26 cellular contexts compared by ENCODE assay signal in the genomic region with DNA sequence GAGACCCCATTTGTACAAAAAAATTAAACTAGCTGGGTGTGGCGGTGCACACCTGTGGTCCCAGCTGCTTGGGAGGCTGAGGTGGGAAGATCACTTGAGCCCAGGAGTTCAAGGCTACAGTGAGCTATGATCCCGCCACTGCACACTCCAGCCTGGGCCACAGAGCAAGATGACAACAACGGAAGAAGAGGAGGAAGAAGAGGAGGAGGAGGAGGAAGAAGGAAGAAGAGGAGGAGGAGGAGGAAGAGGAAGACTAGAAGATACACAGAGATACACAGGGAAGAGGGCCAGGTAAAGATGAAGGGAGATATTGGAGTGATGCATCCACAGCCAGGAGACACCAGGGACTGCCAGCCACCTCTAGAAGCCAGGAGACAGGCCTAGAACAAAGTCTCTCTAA.
DNase-seq lines count a peak whose midpoint lies in the region; ATAC-seq, FAIRE-seq and TF ChIP-seq lines count a peak whose summit lies in the region.
"Had no signal": no experiment of that assay in that cellular context is flagged by ENCODE, and none has a peak within 500 bp of the region (broad histone marks: within the 10 kb centered on the region; RNA-seq: fewer than 3 reads in every experiment).

No MANE protein-coding gene starts in this region.

- WGBS in H1 (ENCODE audit: extremely low coverage in 1 of 2, insufficient coverage in 1 of 2, insufficient read length in 1 of 2, insufficient replicate concordance in 2 of 2, low coverage in 1 of 2, low lambda C conversion rate in 2 of 2, missing lambda C conversion rate in 1 of 2), 2 experiments = 94% methylated on average over 3 of the region's 3 CpGs; no CpG with 5 or more reads in 1 of the 2 experiments
- WGBS in neuronal stem cell (ENCODE audit: extremely low coverage in 2 of 2, insufficient read length in 2 of 2, insufficient replicate concordance in 1 of 2), 2 donors = no CpG with 5 or more reads among the region's 3 CpGs

- peaks cover 4 to 7% of the 10 kb centered on the region in 2 donors for H3K9me3 Mint-ChIP-seq in stimulated activated naive CD8-positive, alpha-beta T cell treated with anti-CD3 and anti-CD28 coated beads, Interleukin-15, amount 100 ng/mL, for 72 hours

- TF ChIP-seq POLR2A in H1 (IDR thresholded peaks at IDR 0.05; ENCODE audit: control extremely low read depth in 1 of 2, low read depth in 2 of 2, low read length in 2 of 2) (no peak), vagina (IDR thresholded peaks at IDR 0.05) (no peak)

- H4K5ac ChIP-seq in H1 (ENCODE audit: insufficient read length, low read depth, low read length) = no peak overlapping the region

- H3K4ac ChIP-seq in H1 (replicated peaks; ENCODE audit: insufficient read length, low read depth, low read length) = no peak overlapping the region
- no peak overlapping the region for H3K4ac ChIP-seq in neuronal stem cell (ENCODE audit: low read length)

- H2AFZ ChIP-seq in H1 (ENCODE audit: low read length) = no peak overlapping the region
- H2AFZ ChIP-seq in neuronal stem cell (ENCODE audit: low read length) = no peak overlapping the region

- H2BK20ac ChIP-seq in H1 (ENCODE audit: low read length) = no peak overlapping the region

- no peak for ATAC-seq in stimulated activated naive CD8-positive, alpha-beta T cell treated with anti-CD3 and anti-CD28 coated beads, Interleukin-15, amount 100 ng/mL, for 72 hours
- no peak for ATAC-seq in stimulated activated naive CD8-positive, alpha-beta T cell treated with anti-CD3 and anti-CD28 coated beads, Interleukin-15, Interleukin-2, amounts not matched to agents 100 U/mL and 50 U/mL, for 24 hours

- H3K14ac ChIP-seq in H1 (ENCODE audit: insufficient read length) = no peak overlapping the region
- no peak overlapping the region for H3K14ac ChIP-seq in neuronal stem cell (ENCODE audit: low read length)

- no peak overlapping the region for H3K4me3 Mint-ChIP-seq in stimulated activated naive CD8-positive, alpha-beta T cell treated with anti-CD3 and anti-CD28 coated beads, Interleukin-15, amount 100 ng/mL, for 72 hours
- H3K4me3 Mint-ChIP-seq: CD4-positive, alpha-beta memory T cell; CD4-positive, CD25-positive, alpha-beta regulatory T cell; CD8-positive, alpha-beta memory T cell had no signal

- TF ChIP-seq RAD21 in H1 (IDR thresholded peaks at IDR 0.05 in 1 of 2, conservative IDR thresholded peaks at IDR 0.05 in 1 of 2; ENCODE audit: low read depth in 2 of 2, low read length in 2 of 2) = no peak

- no peaks in the 10 kb centered on the region for H4K20me1 ChIP-seq in H1 (replicated peaks in 1 of 2; ENCODE audit: control insufficient read depth in 1 of 2, insufficient read depth in 2 of 2, low read length in 2 of 2)
- H4K20me1 ChIP-seq: BLaER1 had no signal

- H3K36me3 ChIP-seq in H1 (ENCODE audit: control insufficient read depth in 2 of 4, insufficient read depth in 4 of 4, low read length in 3 of 4) (no peaks in the 10 kb centered on the region), neuronal stem cell (replicated peaks in 1 of 2; ENCODE audit: control insufficient read depth in 2 of 2, insufficient read depth in 2 of 2, low read length in 2 of 2) (no peaks in the 10 kb centered on the region), vagina (no peaks in the 10 kb centered on the region)
- H3K36me3 ChIP-seq: BE2C, BLaER1 had no signal

- H4K8ac ChIP-seq in H1 (ENCODE audit: extremely low read depth, insufficient read depth, low read length) (no peak overlapping the region), neuronal stem cell (ENCODE audit: low read depth, low read length) (peak overlapping the region; percentile 65)

- H2BK5ac ChIP-seq in H1 (ENCODE audit: low read depth, low read length) = no peak overlapping the region
- no peak overlapping the region for H2BK5ac ChIP-seq in neuronal stem cell (ENCODE audit: low read length)

- H3K79me2 ChIP-seq in H1 (ENCODE audit: control insufficient read depth in 1 of 2, insufficient read depth in 2 of 2, low read length in 2 of 2) = no peaks in the 10 kb centered on the region; a peak in 1 of 4 replicates

- no peak overlapping the region for H2BK120ac ChIP-seq in H1 (replicated peaks; ENCODE audit: low read depth, low read length)
- no peak overlapping the region for H2BK120ac ChIP-seq in neuronal stem cell (ENCODE audit: low read depth, low read length)

- no peaks in the 10 kb centered on the region; the same call in 1 of the 2 replicates for H3K23me2 ChIP-seq in H1 (ENCODE audit: low read depth, low read length)

- no peak for TF ChIP-seq CTCF in H1 (IDR thresholded peaks at IDR 0.05; ENCODE audit: control extremely low read depth in 1 of 3, insufficient read depth in 1 of 3, low read depth in 1 of 3, low read length in 3 of 3)
- TF ChIP-seq CTCF in foreskin fibroblast (IDR thresholded peaks at IDR 0.05; ENCODE audit: low read depth, low read length) = no peak
- TF ChIP-seq CTCF in vagina (IDR thresholded peaks at IDR 0.05) = no peak

- H3K79me1 ChIP-seq in H1 (ENCODE audit: low read depth, low read length) (no peaks in the 10 kb centered on the region), neuronal stem cell (ENCODE audit: low read depth, low read length) (no peaks in the 10 kb centered on the region)

- H4K91ac ChIP-seq in H1 (replicated peaks; ENCODE audit: insufficient read length, low read length) = peak overlapping the region; percentile 44
- no peak overlapping the region for H4K91ac ChIP-seq in neuronal stem cell (ENCODE audit: low read depth, low read length, poor library complexity)

- no peaks in the 10 kb centered on the region for H3K27me3 ChIP-seq in H1 (replicated peaks in 1 of 4; ENCODE audit: control insufficient read depth in 3 of 4, extremely low read depth in 1 of 4, insufficient read depth in 3 of 4, low read length in 3 of 4)
- no peaks in the 10 kb centered on the region for H3K27me3 ChIP-seq in neuronal stem cell (ENCODE audit: control insufficient read depth in 3 of 3, insufficient read depth in 3 of 3, low read depth in 1 of 3, low read length in 3 of 3)
- H3K27me3 ChIP-seq in vagina = no peaks in the 10 kb centered on the region
- H3K27me3 ChIP-seq: BE2C, BLaER1 had no signal

- H3K27me3 Mint-ChIP-seq in stimulated activated naive CD8-positive, alpha-beta T cell treated with anti-CD3 and anti-CD28 coated beads, Interleukin-15, amount 100 ng/mL, for 72 hours = peaks cover 16% of the 10 kb centered on the region

- no peak overlapping the region for H2BK12ac ChIP-seq in H1 (ENCODE audit: low read depth, low read length)
- peak overlapping the region; percentile 41 for H2BK12ac ChIP-seq in neuronal stem cell (ENCODE audit: low read length)

- H3K18ac ChIP-seq in H1 (ENCODE audit: extremely low read depth, low read length) = no peak overlapping the region
- no peak overlapping the region for H3K18ac ChIP-seq in neuronal stem cell (ENCODE audit: low read length)

- H3K4me3 ChIP-seq in H1 (ENCODE audit: extremely low read depth in 1 of 4, insufficient read depth in 2 of 4, low read depth in 3 of 4, low read length in 4 of 4) (no peak overlapping the region), neuronal stem cell (ENCODE audit: low read length in 2 of 2) (no peak overlapping the region), foreskin fibroblast (ENCODE audit: low read depth in 1 of 2, low read length in 2 of 2) (no peak overlapping the region), vagina (no peak overlapping the region)
- H3K4me3 ChIP-seq: BLaER1 had no signal

- H3K56ac ChIP-seq in H1 (replicated peaks; ENCODE audit: insufficient read length, low read depth, low read length) = no peak overlapping the region

- no peaks in the 10 kb centered on the region for H3K4me1 Mint-ChIP-seq in stimulated activated naive CD8-positive, alpha-beta T cell treated with anti-CD3 and anti-CD28 coated beads, Interleukin-15, amount 100 ng/mL, for 72 hours
- H3K4me1 Mint-ChIP-seq: CD14-positive monocyte; CD4-positive, alpha-beta memory T cell; CD4-positive, CD25-positive, alpha-beta regulatory T cell; CD8-positive, alpha-beta memory T cell had no signal

- no peak overlapping the region for H3K9ac ChIP-seq in H1 (replicated peaks in 1 of 4; ENCODE audit: extremely low read depth in 1 of 4, low read depth in 3 of 4, low read length in 3 of 4)
- no peak overlapping the region for H3K9ac ChIP-seq in neuronal stem cell (ENCODE audit: low read depth, low read length, poor library complexity)
- H3K9ac ChIP-seq: BLaER1 had no signal

- no peak for FAIRE-seq in H1 (lab: Jason Lieb, UNC)
- FAIRE-seq: A204.1, G401.6, GM12891, GM19239 had no signal

- POLR2A ChIA-PET in H1 (lab: Charles Lee; ENCODE audit: partially characterized antibody) = no interaction called here

- no peak overlapping the region for H3K27ac ChIP-seq in H1 (ENCODE audit: low read depth, low read length)
- H3K27ac ChIP-seq in neuronal stem cell (replicated peaks; ENCODE audit: low read length) = no peak overlapping the region
- no peak overlapping the region for H3K27ac ChIP-seq in vagina
- H3K27ac ChIP-seq: BLaER1 had no signal

- TF ChIP-seq EP300 in H1 (IDR thresholded peaks at IDR 0.05; ENCODE audit: borderline replicate concordance in 1 of 2, low read depth in 2 of 2, low read length in 2 of 2) = no peak

- H3K27ac Mint-ChIP-seq in stimulated activated naive CD8-positive, alpha-beta T cell treated with anti-CD3 and anti-CD28 coated beads, Interleukin-15, amount 100 ng/mL, for 72 hours = peak overlapping the region; percentile 5 to 57
- H3K27ac Mint-ChIP-seq: CD14-positive monocyte; CD4-positive, alpha-beta memory T cell; CD8-positive, alpha-beta memory T cell had no signal

- H3K23ac ChIP-seq in H1 (ENCODE audit: insufficient read length) (no peak overlapping the region), neuronal stem cell (ENCODE audit: low read depth, low read length, poor library complexity) (no peak overlapping the region)

- no peak for DNase-seq in stimulated activated naive CD8-positive, alpha-beta T cell treated with anti-CD3 and anti-CD28 coated beads, Interleukin-15, amount 100 ng/mL, for 72 hours
- DNase-seq in stimulated activated naive CD8-positive, alpha-beta T cell treated with anti-CD3 and anti-CD28 coated beads, Interleukin-15, Interleukin-2, amounts not matched to agents 100 U/mL and 50 U/mL, for 24 hours = no peak
- no peak for DNase-seq in H1 (ENCODE audit: low read depth in 1 of 2, low spot score in 2 of 2)
- DNase-seq in neuronal stem cell (ENCODE audit: low spot score) = no peak
- no peak for DNase-seq in foreskin fibroblast
- no peak for DNase-seq in vagina (ENCODE audit: extremely low spot score in 2 of 2)
- no peak for DNase-seq in NK-92 (lab: John Stamatoyannopoulos, UW; ENCODE audit: unreplicated experiment)
- DNase-seq: 8988T; ACHN; BE2C; C1 segment of cervical spinal cord; CD4-positive, alpha-beta memory T cell; CD4-positive, CD25-positive, alpha-beta regulatory T cell; CD8-positive, alpha-beta memory T cell; COR-L47; DMS 273 treated with DMSO at 0.1 percent for 48 hours; DMS153; DMS53; DMS79 treated with DMSO at 0.1 percent for 48 hours; GF-D8 had no signal

- CTCF ChIA-PET in H1 (lab: Charles Lee; ENCODE audit: partially characterized antibody) = interaction anchor here (1.0 kb wide), 1 partner anchor 482 kb away, joined by 3 read pairs; no protein-coding TSS in a partner anchor

- H2AK5ac ChIP-seq in H1 (ENCODE audit: low read depth, low read length) = no peak overlapping the region
- H2AK5ac ChIP-seq in neuronal stem cell (ENCODE audit: low read depth, low read length) = no peak overlapping the region

- no peak overlapping the region for H3K4me2 ChIP-seq in H1 (ENCODE audit: insufficient read depth in 1 of 2, low read depth in 2 of 2, low read length in 2 of 2)
- H3K4me2 ChIP-seq in neuronal stem cell (ENCODE audit: insufficient read depth, low read length, poor library complexity, severe bottlenecking) = no peak overlapping the region
- H3K4me2 ChIP-seq: BLaER1 had no signal

- H2BK15ac ChIP-seq in H1 (ENCODE audit: low read length) (no peak overlapping the region), neuronal stem cell (ENCODE audit: low read length) (no peak overlapping the region)

- peaks cover 0 to 6% (median 0%) of the 10 kb centered on the region in 4 experiments; a peak in 2 of 7 replicates for H3K4me1 ChIP-seq in H1 (replicated peaks in 1 of 4; ENCODE audit: control insufficient read depth in 3 of 4, insufficient read depth in 4 of 4, low read length in 3 of 4)
- H3K4me1 ChIP-seq in neuronal stem cell (ENCODE audit: control insufficient read depth in 2 of 2, insufficient read depth in 1 of 2, low read depth in 1 of 2, low read length in 2 of 2) = no peaks in the 10 kb centered on the region
- no peaks in the 10 kb centered on the region for H3K4me1 ChIP-seq in vagina
- H3K4me1 ChIP-seq: BE2C, BLaER1 had no signal

- H3K9me3 ChIP-seq in H1 (ENCODE audit: insufficient read depth in 2 of 2, low read depth in 1 of 2, low read length in 1 of 2) (no peaks in the 10 kb centered on the region), neuronal stem cell (replicated peaks in 1 of 2; ENCODE audit: control insufficient read depth in 2 of 2, insufficient read depth in 1 of 2, low read depth in 1 of 2, low read length in 2 of 2) (peaks cover 0 to 3% of the 10 kb centered on the region in 2 donors), vagina (no peaks in the 10 kb centered on the region)
- H3K9me3 ChIP-seq: BE2C had no signal

- intact Hi-C loops in vagina (cut with DNase I) = no loop called here
